In genomic region chr14:35292051-35292769, GRCh38 we compare ENCODE assay signal across 8 cellular contexts. TPM values are rescaled to one million over a fixed set of nuclear protein-coding genes. Genes with fewer than 3 reads are reported as not detected.
DNase-seq lines count a peak whose midpoint lies in the region; ATAC-seq lines count a peak whose summit lies in the region.

PSMA6 (plus strand) TSS chr14:35292382; CDS start chr14:35292477, 95 bp downstream.

- H3K9me3 Mint-ChIP-seq in activated naive CD4-positive, alpha-beta T cell treated with anti-CD3 and anti-CD28 coated beads, Interleukin-2, amount 50 U/mL, for 72 hours, result no peaks in the 10 kb centered on the region

- peak within 1 kb of the TSS; percentile 75 for H3K4me3 ChIP-seq in GM08714 (ENCODE audit: low read length)

- peak within 1 kb of the TSS; percentile 95 to 99 for H3K27ac Mint-ChIP-seq in activated naive CD4-positive, alpha-beta T cell treated with anti-CD3 and anti-CD28 coated beads, Interleukin-2, amount 50 U/mL, for 72 hours

- DNase-seq in NCI-H1092 treated with DMSO at 0.1 percent for 48 hours (lab: John Stamatoyannopoulos, UW), result peak; percentile 99
- peak; percentile 77 for DNase-seq in SKM-1 (lab: John Stamatoyannopoulos, UW; ENCODE audit: unreplicated experiment)
- DNase-seq in activated naive CD4-positive, alpha-beta T cell treated with anti-CD3 and anti-CD28 coated beads, Interleukin-2, amount 50 U/mL, for 72 hours (ENCODE audit: low spot score in 2 of 2), result peak; percentile 98 to 99
- peak; percentile 99 for DNase-seq in globus pallidus (ENCODE audit: low spot score)
- peak; percentile 99 for DNase-seq in occipital lobe (lab: John Stamatoyannopoulos, UW)

- peaks cover 19 to 29% of the 10 kb centered on the region in 2 donors for H3K36me3 Mint-ChIP-seq in activated naive CD4-positive, alpha-beta T cell treated with anti-CD3 and anti-CD28 coated beads, Interleukin-2, amount 50 U/mL, for 72 hours

- ATAC-seq in HG02610 (IDR thresholded peaks at IDR 0.05; ENCODE audit: unreplicated experiment), result peak; percentile 84
- ATAC-seq in activated naive CD4-positive, alpha-beta T cell treated with anti-CD3 and anti-CD28 coated beads, Interleukin-2, amount 50 U/mL, for 72 hours, result peak; percentile 84 to 87

- H3K27ac ChIP-seq in temporal lobe (ENCODE audit: low read depth, low read length), result peak within 1 kb of the TSS; percentile 91

RNA-seq across cellular contexts. Expression of gene PSMA6, which starts in this region (rescaled TPM):
- total RNA-seq in activated naive CD4-positive, alpha-beta T cell treated with anti-CD3 and anti-CD28 coated beads, Interleukin-2, amount 50 U/mL, for 72 hours, result 100 to 1,000 TPM; 293 to 408 TPM
- total RNA-seq in occipital lobe, result 175 TPM
- 136 TPM for total RNA-seq in temporal lobe

Comparison
In these comparisons a context has a peak if more than half of its experiments do, and no peak if none do; other contexts are left out.
1. Peak in every context shown above with its lines: DNase-seq, ATAC-seq, H3K4me3 ChIP-seq and H3K27ac ChIP-seq.